Comparison of ENCODE assay signal across 1 cellular context in the genomic region with DNA sequence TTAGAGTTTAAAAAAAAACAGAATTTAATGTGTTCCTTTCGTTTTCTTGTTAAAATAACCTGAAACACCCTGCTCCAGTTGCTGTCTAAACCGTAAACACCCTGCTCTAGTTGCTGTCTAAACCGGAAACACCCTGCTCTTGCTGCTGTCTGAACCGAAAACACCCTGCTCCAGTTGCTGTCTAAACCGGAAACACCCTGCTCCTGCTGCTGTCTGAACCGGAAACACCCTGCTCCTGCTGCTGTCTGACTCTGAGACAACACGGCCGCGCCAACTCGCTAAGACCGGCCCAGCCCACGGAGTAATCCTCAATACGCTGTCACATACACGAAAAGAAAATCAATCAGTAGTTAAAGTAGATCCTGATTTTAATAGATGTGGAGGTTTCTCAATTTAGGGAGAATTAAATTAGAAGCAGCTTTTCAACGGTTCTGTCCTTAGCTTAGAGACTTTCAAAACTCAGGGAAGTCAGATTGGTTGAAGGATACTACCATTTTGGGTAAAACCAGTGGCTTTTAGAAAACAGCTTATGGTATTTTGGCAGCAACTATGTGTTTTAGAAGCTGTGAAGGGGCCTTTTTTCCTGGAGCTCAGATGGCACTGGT.
TF ChIP-seq lines count a peak whose summit lies in the region.

No MANE protein-coding gene starts in this region.

TF ChIP-seq in IMR-90, 13 proteins besides CTCF, POLR2A, EP300 and RAD21 (continued from another document):
- TF ChIP-seq, protein P1, sequence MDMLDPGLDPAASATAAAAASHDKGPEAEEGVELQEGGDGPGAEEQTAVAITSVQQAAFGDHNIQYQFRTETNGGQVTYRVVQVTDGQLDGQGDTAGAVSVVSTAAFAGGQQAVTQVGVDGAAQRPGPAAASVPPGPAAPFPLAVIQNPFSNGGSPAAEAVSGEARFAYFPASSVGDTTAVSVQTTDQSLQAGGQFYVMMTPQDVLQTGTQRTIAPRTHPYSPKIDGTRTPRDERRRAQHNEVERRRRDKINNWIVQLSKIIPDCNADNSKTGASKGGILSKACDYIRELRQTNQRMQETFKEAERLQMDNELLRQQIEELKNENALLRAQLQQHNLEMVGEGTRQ (IDR thresholded peaks at IDR 0.05; ENCODE audit: low read depth, low read length), result no peak
- no peak for TF ChIP-seq RCOR1 (IDR thresholded peaks at IDR 0.05; ENCODE audit: insufficient replicate concordance, low read length)
- no peak for TF ChIP-seq NFE2L2 (IDR thresholded peaks at IDR 0.05; ENCODE audit: low read depth, low read length)
- TF ChIP-seq MAZ (IDR thresholded peaks at IDR 0.05; ENCODE audit: borderline replicate concordance, low read depth, low read length), result no peak
- no peak for TF ChIP-seq RFX5 (IDR thresholded peaks at IDR 0.05; ENCODE audit: low read depth, low read length)
- TF ChIP-seq CEBPB (IDR thresholded peaks at IDR 0.05; ENCODE audit: low read depth, low read length), result no peak
- no peak for TF ChIP-seq BHLHE40 (IDR thresholded peaks at IDR 0.05; ENCODE audit: low read depth, low read length)
- TF ChIP-seq MAFK (IDR thresholded peaks at IDR 0.05; ENCODE audit: low read depth, low read length), result no peak
- TF ChIP-seq, protein P2, sequence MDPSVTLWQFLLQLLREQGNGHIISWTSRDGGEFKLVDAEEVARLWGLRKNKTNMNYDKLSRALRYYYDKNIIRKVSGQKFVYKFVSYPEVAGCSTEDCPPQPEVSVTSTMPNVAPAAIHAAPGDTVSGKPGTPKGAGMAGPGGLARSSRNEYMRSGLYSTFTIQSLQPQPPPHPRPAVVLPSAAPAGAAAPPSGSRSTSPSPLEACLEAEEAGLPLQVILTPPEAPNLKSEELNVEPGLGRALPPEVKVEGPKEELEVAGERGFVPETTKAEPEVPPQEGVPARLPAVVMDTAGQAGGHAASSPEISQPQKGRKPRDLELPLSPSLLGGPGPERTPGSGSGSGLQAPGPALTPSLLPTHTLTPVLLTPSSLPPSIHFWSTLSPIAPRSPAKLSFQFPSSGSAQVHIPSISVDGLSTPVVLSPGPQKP (IDR thresholded peaks at IDR 0.05; ENCODE audit: borderline replicate concordance, low read depth, low read length), result no peak
